Comparison of ENCODE assay signal across 17 cellular contexts in genomic region chrX:69070949-69071650, GRCh38.
DNase-seq lines count a peak whose midpoint lies in the region; ATAC-seq and TF ChIP-seq lines count a peak whose summit lies in the region.
"Had no signal": no experiment of that assay in that cellular context is flagged by ENCODE, and none has a peak within 500 bp of the region (broad histone marks: within the 10 kb centered on the region; RNA-seq: fewer than 3 reads in every experiment).

No MANE protein-coding gene starts in this region.

- no peaks in the 10 kb centered on the region for H3K4me1 Mint-ChIP-seq in activated naive CD8-positive, alpha-beta T cell treated with anti-CD3 and anti-CD28 coated beads, Interleukin-2, amount 50 U/mL, for 24 hours
- H3K4me1 Mint-ChIP-seq in stimulated activated naive CD8-positive, alpha-beta T cell treated with anti-CD3 and anti-CD28 coated beads, Interleukin-15, amount 100 ng/mL, for 72 hours, result no peaks in the 10 kb centered on the region
- H3K4me1 Mint-ChIP-seq: CD4-positive, alpha-beta memory T cell had no signal

- no peaks in the 10 kb centered on the region for H3K4me1 ChIP-seq in psoas muscle
- H3K4me1 ChIP-seq: A549, SJCRH30 had no signal

- peak; percentile 12 for DNase-seq in Ammon's horn (ENCODE audit: low spot score)
- peak; percentile 69 for DNase-seq in cerebellum (ENCODE audit: low spot score)
- DNase-seq in left colon, result peak; percentile 24 to 33
- peak; percentile 44 to 75 for DNase-seq in psoas muscle
- no peak for DNase-seq in GM19240 (ENCODE audit: insufficient read length, low spot score)
- DNase-seq in activated naive CD8-positive, alpha-beta T cell treated with anti-CD3 and anti-CD28 coated beads, Interleukin-2, amount 50 U/mL, for 24 hours, result no peak
- DNase-seq in stimulated activated naive CD8-positive, alpha-beta T cell treated with anti-CD3 and anti-CD28 coated beads, Interleukin-15, amount 100 ng/mL, for 72 hours, result no peak
- DNase-seq in NCI-H146 (lab: John Stamatoyannopoulos, UW), result no peak
- DNase-seq: activated CD4-positive, alpha-beta T cell treated with anti-CD3 and anti-CD28 coated beads, Interleukin-2, amount 50 U/mL, for 48 hours; activated T-cell treated with anti-CD3 and anti-CD28 coated beads, Interleukin-2, amount 50 U/mL, for 48 hours; CD4-positive, alpha-beta memory T cell; EL; KG1; NCI-H1105; SJCRH30; stimulated activated naive CD4-positive, alpha-beta T cell had no signal

- no peak for ATAC-seq in left colon
- ATAC-seq in psoas muscle, result peak; percentile 54 to 84 (median 74)
- ATAC-seq in activated naive CD8-positive, alpha-beta T cell treated with anti-CD3 and anti-CD28 coated beads, Interleukin-2, amount 50 U/mL, for 24 hours, result no peak
- ATAC-seq in stimulated activated naive CD8-positive, alpha-beta T cell treated with anti-CD3 and anti-CD28 coated beads, Interleukin-15, amount 100 ng/mL, for 72 hours, result no peak
- ATAC-seq: A549 had no signal

- H3K4me3 Mint-ChIP-seq in activated naive CD8-positive, alpha-beta T cell treated with anti-CD3 and anti-CD28 coated beads, Interleukin-2, amount 50 U/mL, for 24 hours, result no peak overlapping the region
- no peak overlapping the region for H3K4me3 Mint-ChIP-seq in stimulated activated naive CD8-positive, alpha-beta T cell treated with anti-CD3 and anti-CD28 coated beads, Interleukin-15, amount 100 ng/mL, for 72 hours
- H3K4me3 Mint-ChIP-seq: CD4-positive, alpha-beta memory T cell had no signal

- 33 to 56% (median 38%) methylated on average over 9 to 12 of the region's 12 CpGs for WGBS in psoas muscle, 3 donors

- H3K27me3 Mint-ChIP-seq in activated naive CD8-positive, alpha-beta T cell treated with anti-CD3 and anti-CD28 coated beads, Interleukin-2, amount 50 U/mL, for 24 hours, result no peaks in the 10 kb centered on the region
- H3K27me3 Mint-ChIP-seq in stimulated activated naive CD8-positive, alpha-beta T cell treated with anti-CD3 and anti-CD28 coated beads, Interleukin-15, amount 100 ng/mL, for 72 hours, result no peaks in the 10 kb centered on the region
- H3K27me3 Mint-ChIP-seq: CD4-positive, alpha-beta memory T cell had no signal

- intact Hi-C loops in left colon (cut with DNase I, micrococcal nuclease) (no loop called here), psoas muscle (cut with DNase I) (no loop called here)

- no peaks in the 10 kb centered on the region for H3K9me3 Mint-ChIP-seq in activated naive CD8-positive, alpha-beta T cell treated with anti-CD3 and anti-CD28 coated beads, Interleukin-2, amount 50 U/mL, for 24 hours
- H3K9me3 Mint-ChIP-seq in stimulated activated naive CD8-positive, alpha-beta T cell treated with anti-CD3 and anti-CD28 coated beads, Interleukin-15, amount 100 ng/mL, for 72 hours, result no peaks in the 10 kb centered on the region
- H3K9me3 Mint-ChIP-seq: CD4-positive, alpha-beta memory T cell had no signal

- no peak overlapping the region for H3K27ac ChIP-seq in psoas muscle
- H3K27ac ChIP-seq: A549, SJCRH30 had no signal

- no peak overlapping the region for H3K27ac Mint-ChIP-seq in activated naive CD8-positive, alpha-beta T cell treated with anti-CD3 and anti-CD28 coated beads, Interleukin-2, amount 50 U/mL, for 24 hours
- H3K27ac Mint-ChIP-seq in stimulated activated naive CD8-positive, alpha-beta T cell treated with anti-CD3 and anti-CD28 coated beads, Interleukin-15, amount 100 ng/mL, for 72 hours, result no peak overlapping the region
- H3K27ac Mint-ChIP-seq: CD4-positive, alpha-beta memory T cell had no signal

- no peaks in the 10 kb centered on the region for H3K9me3 ChIP-seq in psoas muscle
- H3K9me3 ChIP-seq: A549, SJCRH30 had no signal

- no peak overlapping the region for H3K4me3 ChIP-seq in psoas muscle
- H3K4me3 ChIP-seq: A549, SJCRH30 had no signal

- H3K36me3 Mint-ChIP-seq in activated naive CD8-positive, alpha-beta T cell treated with anti-CD3 and anti-CD28 coated beads, Interleukin-2, amount 50 U/mL, for 24 hours (ENCODE audit: low read depth), result no peaks in the 10 kb centered on the region
- H3K36me3 Mint-ChIP-seq: CD4-positive, alpha-beta memory T cell had no signal

- H3K36me3 ChIP-seq in psoas muscle (ENCODE audit: insufficient read depth in 1 of 2, low read depth in 1 of 2), result no peaks in the 10 kb centered on the region
- H3K36me3 ChIP-seq: SJCRH30 had no signal

- no peak for TF ChIP-seq CTCF in psoas muscle (IDR thresholded peaks at IDR 0.05)

- peaks cover 0 to 9% (median 0%) of the 10 kb centered on the region in 3 donors for H3K27me3 ChIP-seq in psoas muscle (ENCODE audit: insufficient read depth in 3 of 3, low read length in 2 of 3)
- H3K27me3 ChIP-seq: SJCRH30 had no signal

Comparison
In these comparisons a context has a peak if more than half of its experiments do, and no peak if none do; other contexts are left out.
1. DNase-seq: peak in Ammon's horn (single experiment), cerebellum (single experiment), left colon (2 of 2) and psoas muscle (2 of 2); none in GM19240 (single experiment), activated naive CD8-positive, alpha-beta T cell treated with anti-CD3 and anti-CD28 coated beads, Interleukin-2, amount 50 U/mL, for 24 hours (single experiment), stimulated activated naive CD8-positive, alpha-beta T cell treated with anti-CD3 and anti-CD28 coated beads, Interleukin-15, amount 100 ng/mL, for 72 hours (0 of 2) and NCI-H146 (single experiment).
2. ATAC-seq: peak in psoas muscle (4 of 4); none in left colon (single experiment), activated naive CD8-positive, alpha-beta T cell treated with anti-CD3 and anti-CD28 coated beads, Interleukin-2, amount 50 U/mL, for 24 hours (single experiment) and stimulated activated naive CD8-positive, alpha-beta T cell treated with anti-CD3 and anti-CD28 coated beads, Interleukin-15, amount 100 ng/mL, for 72 hours (single experiment).